Comparison of ENCODE assay signal across 1 cellular context in genomic region chr16:4892356-4893102, GRCh38.
A peak's percentile ranks its signal among the peaks of the same experiment; 100 is the strongest.
TF ChIP-seq lines count a peak whose summit lies in the region.

No MANE protein-coding gene starts in this region.

TF ChIP-seq in K562, 482 proteins besides CTCF, POLR2A, EP300 and RAD21:
- TF ChIP-seq BHLHE40 (IDR thresholded peaks at IDR 0.05; ENCODE audit: low read length) (peak; percentile 7; the same call in 1 of the 2 replicates), E2F1 (CRISPR knock-in tag; IDR thresholded peaks at IDR 0.05) (no peak)
